ENCODE assay signal across 9 cellular contexts in genomic region chr3:16504242-16504641, GRCh38.
A peak's percentile ranks its signal among the peaks of the same experiment; 100 is the strongest.
DNase-seq lines count a peak whose midpoint lies in the region; ATAC-seq and TF ChIP-seq lines count a peak whose summit lies in the region.
"Had no signal": no experiment of that assay in that cellular context is flagged by ENCODE, and none has a peak within 500 bp of the region (broad histone marks: within the 10 kb centered on the region; RNA-seq: fewer than 3 reads in every experiment).

No MANE protein-coding gene starts in this region.

- H3K4me1 Mint-ChIP-seq in effector memory CD8-positive, alpha-beta T cell (ENCODE audit: low read depth in 2 of 2): peaks cover 41 to 73% of the 10 kb centered on the region in 2 donors
- H3K4me1 Mint-ChIP-seq in T-helper 2 cell treated with Interferon-gamma antibody and Interleukin-4, amounts not matched to agents 5 μg/mL and 100 μg/mL, for 36 hours (ENCODE audit: low read depth): peaks cover 41% of the 10 kb centered on the region

- DNase-seq in GM12865 (ENCODE audit: low read depth): peak; percentile 93
- DNase-seq in effector memory CD8-positive, alpha-beta T cell: no peak
- no peak for DNase-seq in erythroblast (lab: John Stamatoyannopoulos, UW)
- no peak for DNase-seq in NK-92 treated with Interleukin-12 subunit alpha and Interleukin-12 subunit beta, amount 100 ng/mL, for 24 hours (lab: John Stamatoyannopoulos, UW)
- no peak for DNase-seq in activated CD4-positive, alpha-beta T cell treated with anti-CD3 and anti-CD28 coated beads for 1 hour
- DNase-seq in T-helper 2 cell treated with Interferon-gamma antibody and Interleukin-4, amounts not matched to agents 5 μg/mL and 100 μg/mL, for 36 hours (ENCODE audit: low spot score): no peak
- DNase-seq: right cardiac atrium had no signal

- no peak overlapping the region for H3K4me3 Mint-ChIP-seq in effector memory CD8-positive, alpha-beta T cell
- H3K4me3 Mint-ChIP-seq in T-helper 2 cell treated with Interferon-gamma antibody and Interleukin-4, amounts not matched to agents 5 μg/mL and 100 μg/mL, for 36 hours: no peak overlapping the region

- no peak overlapping the region for H3K4me3 ChIP-seq in GM12865 (ENCODE audit: low read depth, low read length)

- TF ChIP-seq POLR2A in erythroblast (IDR thresholded peaks at IDR 0.05; ENCODE audit: low read length): no peak

- H3K27me3 Mint-ChIP-seq in effector memory CD8-positive, alpha-beta T cell: no peaks in the 10 kb centered on the region
- no peaks in the 10 kb centered on the region for H3K27me3 Mint-ChIP-seq in T-helper 2 cell treated with Interferon-gamma antibody and Interleukin-4, amounts not matched to agents 5 μg/mL and 100 μg/mL, for 36 hours (ENCODE audit: low read depth)

- no peak overlapping the region for H3K27ac Mint-ChIP-seq in effector memory CD8-positive, alpha-beta T cell
- no peak overlapping the region for H3K27ac Mint-ChIP-seq in T-helper 2 cell treated with Interferon-gamma antibody and Interleukin-4, amounts not matched to agents 5 μg/mL and 100 μg/mL, for 36 hours

- TF ChIP-seq CTCF in GM12865 (IDR thresholded peaks at IDR 0.05; ENCODE audit: insufficient read depth, low read depth, low read length, missing control alignments): no peak

- H3K36me3 Mint-ChIP-seq in effector memory CD8-positive, alpha-beta T cell (ENCODE audit: insufficient read depth): peaks cover 27% of the 10 kb centered on the region
- H3K36me3 Mint-ChIP-seq in T-helper 2 cell treated with Interferon-gamma antibody and Interleukin-4, amounts not matched to agents 5 μg/mL and 100 μg/mL, for 36 hours (ENCODE audit: low read depth): peaks cover 49% of the 10 kb centered on the region

- H3K9me3 Mint-ChIP-seq in effector memory CD8-positive, alpha-beta T cell: no peaks in the 10 kb centered on the region
- H3K9me3 Mint-ChIP-seq in T-helper 2 cell treated with Interferon-gamma antibody and Interleukin-4, amounts not matched to agents 5 μg/mL and 100 μg/mL, for 36 hours: no peaks in the 10 kb centered on the region

- ATAC-seq in GM21367 (IDR thresholded peaks at IDR 0.05; ENCODE audit: unreplicated experiment): peak; percentile 84
- peak; percentile 86 for ATAC-seq in HG03280 (IDR thresholded peaks at IDR 0.05; ENCODE audit: unreplicated experiment)
- ATAC-seq in effector memory CD8-positive, alpha-beta T cell (replicated peaks): peak; percentile 31
- ATAC-seq: right cardiac atrium had no signal

Comparison
In these comparisons a context has a peak if more than half of its experiments do, and no peak if none do; other contexts are left out.
1. ATAC-seq: peak in every context shown above with its lines; median percentile 86 in HG03280; 84 in GM21367; 31 in effector memory CD8-positive, alpha-beta T cell.